In genomic region chr2:42922790-42923631, GRCh38 we compare ENCODE assay signal across 10 cellular contexts.
DNase-seq lines count a peak whose midpoint lies in the region; ATAC-seq and TF ChIP-seq lines count a peak whose summit lies in the region.
"Had no signal": no experiment of that assay in that cellular context is flagged by ENCODE, and none has a peak within 500 bp of the region (broad histone marks: within the 10 kb centered on the region; RNA-seq: fewer than 3 reads in every experiment).

No MANE protein-coding gene starts in this region.

- peaks cover 65% of the 10 kb centered on the region for H3K4me1 Mint-ChIP-seq in osteocyte (ENCODE audit: unreplicated experiment)
- H3K4me1 Mint-ChIP-seq: CD4-positive, CD25-positive, alpha-beta regulatory T cell had no signal

- no peaks in the 10 kb centered on the region for H3K9me3 ChIP-seq in gastroesophageal sphincter

- no peaks in the 10 kb centered on the region for H3K36me3 Mint-ChIP-seq in osteocyte (ENCODE audit: unreplicated experiment)
- H3K36me3 Mint-ChIP-seq: CD4-positive, CD25-positive, alpha-beta regulatory T cell had no signal

- TF ChIP-seq CTCF in AG10803 (conservative IDR thresholded peaks at IDR 0.05; ENCODE audit: low read length) = no peak
- TF ChIP-seq CTCF in gastroesophageal sphincter (IDR thresholded peaks at IDR 0.05) = no peak
- TF ChIP-seq CTCF in osteocyte (IDR thresholded peaks at IDR 0.05) = no peak

- H3K27me3 ChIP-seq in gastroesophageal sphincter = no peaks in the 10 kb centered on the region

- no peaks in the 10 kb centered on the region for H3K27me3 Mint-ChIP-seq in osteocyte (ENCODE audit: unreplicated experiment)
- H3K27me3 Mint-ChIP-seq: CD4-positive, CD25-positive, alpha-beta regulatory T cell had no signal

- peak overlapping the region; percentile 34 for H3K4me3 ChIP-seq in AG10803 (ENCODE audit: low read length)
- no peak overlapping the region for H3K4me3 ChIP-seq in gastroesophageal sphincter

- peak overlapping the region; percentile 99 for H3K27ac Mint-ChIP-seq in osteocyte (ENCODE audit: unreplicated experiment)
- H3K27ac Mint-ChIP-seq: activated T-helper 1 cell treated with anti-CD3 and anti-CD28 coated beads, Interleukin-12 subunit alpha, Interleukin-12 subunit beta, Interleukin-2, Interleukin-4 antibody, amounts not matched to agents 30 ng/mL and 10 ng/mL and 1 ng/mL, durations not matched to agents 14 hours and 24 hours and 36 hours had no signal

- H3K4me3 Mint-ChIP-seq in osteocyte (ENCODE audit: unreplicated experiment) = no peak overlapping the region
- H3K4me3 Mint-ChIP-seq: activated T-helper 1 cell treated with anti-CD3 and anti-CD28 coated beads, Interleukin-12 subunit alpha, Interleukin-12 subunit beta, Interleukin-2, Interleukin-4 antibody, amounts not matched to agents 30 ng/mL and 10 ng/mL and 1 ng/mL, durations not matched to agents 14 hours and 24 hours and 36 hours; CD4-positive, CD25-positive, alpha-beta regulatory T cell had no signal

- WGBS in gastroesophageal sphincter (ENCODE audit: low coverage in 1 of 2), 2 donors = 50 to 80% methylated on average over 2 to 4 of the region's 7 CpGs

- peak; percentile 84 for ATAC-seq in gastroesophageal sphincter
- no peak for ATAC-seq in HG03439 (IDR thresholded peaks at IDR 0.05; ENCODE audit: unreplicated experiment)

- peaks cover 28 to 80% (median 70%) of the 10 kb centered on the region in 3 donors for H3K4me1 ChIP-seq in gastroesophageal sphincter

- TF ChIP-seq POLR2A in gastroesophageal sphincter (IDR thresholded peaks at IDR 0.05) = peak in 1 of 2 donors; percentile 7

- no peaks in the 10 kb centered on the region for H3K9me3 Mint-ChIP-seq in osteocyte (ENCODE audit: unreplicated experiment)
- H3K9me3 Mint-ChIP-seq: activated T-helper 1 cell treated with anti-CD3 and anti-CD28 coated beads, Interleukin-12 subunit alpha, Interleukin-12 subunit beta, Interleukin-2, Interleukin-4 antibody, amounts not matched to agents 30 ng/mL and 10 ng/mL and 1 ng/mL, durations not matched to agents 14 hours and 24 hours and 36 hours had no signal

- DNase-seq in AG10803 (ENCODE audit: low read depth) (peak; percentile 100), amniotic epithelial cell (ENCODE audit: low read depth) (peak; percentile 90), osteocyte (ENCODE audit: extremely low spot score, unreplicated experiment) (no peak), cerebellum (ENCODE audit: low spot score) (no peak), SW480 (ENCODE audit: low spot score) (no peak)
- no peak for DNase-seq in stimulated activated CD4-positive, alpha-beta T cell treated with anti-CD3 and anti-CD28 coated beads, Interleukin-4, amount 100 ng/mL, for 1 hour
- DNase-seq: CD4-positive, CD25-positive, alpha-beta regulatory T cell had no signal

- peak overlapping the region; percentile 77 to 93 (median 90) for H3K27ac ChIP-seq in gastroesophageal sphincter

- no peaks in the 10 kb centered on the region for H3K36me3 ChIP-seq in gastroesophageal sphincter

- TF ChIP-seq EP300 in gastroesophageal sphincter (IDR thresholded peaks at IDR 0.05) = no peak

Comparison
In these comparisons a context has a peak if more than half of its experiments do, and no peak if none do; other contexts are left out.
1. DNase-seq: peak in AG10803 (single experiment) and amniotic epithelial cell (single experiment); none in osteocyte (single experiment), stimulated activated CD4-positive, alpha-beta T cell treated with anti-CD3 and anti-CD28 coated beads, Interleukin-4, amount 100 ng/mL, for 1 hour (single experiment), cerebellum (single experiment) and SW480 (single experiment).